8 cellular contexts compared by ENCODE assay signal in genomic region chr14:34875031-34875922, GRCh38. TPM values are rescaled to one million over a fixed set of nuclear protein-coding genes. Genes with fewer than 3 reads are reported as not detected.
DNase-seq lines count a peak whose midpoint lies in the region; ATAC-seq and TF ChIP-seq lines count a peak whose summit lies in the region.

Gene BAZ1A (minus strand): TSS chr14:34875360. CDS start chr14:34874604, 756 bp downstream.

- peaks cover 36% of the 10 kb centered on the region for H3K79me2 ChIP-seq in OCI-LY1 (ENCODE audit: insufficient read depth, low read length)

- H4K20me1 ChIP-seq in OCI-LY1 (ENCODE audit: insufficient read depth, low read length) = no peaks in the 10 kb centered on the region

- H3K27me3 ChIP-seq in OCI-LY1 (ENCODE audit: insufficient read depth, low read length) = no peaks in the 10 kb centered on the region

- peak within 1 kb of the TSS; percentile 99 for H3K4me3 ChIP-seq in OCI-LY1 (ENCODE audit: low read depth, low read length, poor library complexity, severe bottlenecking)

- H2AFZ ChIP-seq in OCI-LY1 (ENCODE audit: low read length) = peak within 1 kb of the TSS; percentile 72; the same call in 1 of the 2 replicates

- H3F3A ChIP-seq in OCI-LY1 (ENCODE audit: insufficient read depth, low read length) = no peaks in the 10 kb centered on the region

- peak; percentile 43 for ATAC-seq in GM21447 (IDR thresholded peaks at IDR 0.05; ENCODE audit: unreplicated experiment)

- H3K4me1 ChIP-seq in OCI-LY1 (ENCODE audit: insufficient read depth, low read length, severe bottlenecking) = peaks cover 23% of the 10 kb centered on the region

- H3K27ac ChIP-seq in OCI-LY1 (ENCODE audit: low read depth, low read length, poor library complexity, severe bottlenecking) = peak within 1 kb of the TSS; percentile 79

- no peak for TF ChIP-seq CTCF in OCI-LY1 (IDR thresholded peaks at IDR 0.05; ENCODE audit: low read length)

- TF ChIP-seq POLR2A in erythroblast (IDR thresholded peaks at IDR 0.05; ENCODE audit: low read length) = peak; percentile 91

- H3K36me3 ChIP-seq in OCI-LY1 (ENCODE audit: insufficient read depth, low read length) = peaks cover 16% of the 10 kb centered on the region; the same call in 1 of the 2 replicates

- H3K9me2 ChIP-seq in OCI-LY1 (ENCODE audit: low read depth, low read length) = no peaks in the 10 kb centered on the region

- H3K4me2 ChIP-seq in OCI-LY1 (ENCODE audit: low read length) = peak within 1 kb of the TSS; percentile 96

- H3K9ac ChIP-seq in OCI-LY1 (ENCODE audit: low read length) = peak within 1 kb of the TSS; percentile 87

- DNase-seq in DMS 273 (lab: John Stamatoyannopoulos, UW; ENCODE audit: unreplicated experiment) (peak; percentile 97), HuH-7 (ENCODE audit: low spot score) (peak; percentile 67), activated T-cell treated with anti-CD3 and anti-CD28 coated beads for 4 hours (peak; percentile 16), erythroblast (lab: John Stamatoyannopoulos, UW) (peak; percentile 81 to 87), mucosa of gallbladder (ENCODE audit: low spot score) (peak; percentile 65)
- DNase-seq in stimulated activated CD8-positive, alpha-beta memory T cell treated with anti-CD3 and anti-CD28 coated beads, Interleukin-7, amount 100 ng/mL, for 4 hours (ENCODE audit: low read depth in 2 of 2) = peak; percentile 8 to 19

- no peaks in the 10 kb centered on the region for H3K9me3 ChIP-seq in OCI-LY1 (ENCODE audit: low read length)

RNA-seq across cellular contexts. Expression of gene BAZ1A, which starts in this region (rescaled TPM):
- total RNA-seq in mucosa of gallbladder = 22.0 TPM

Comparison
In these comparisons a context has a peak if more than half of its experiments do, and no peak if none do; other contexts are left out.
1. Peak in every context shown above with its lines: DNase-seq, ATAC-seq, H3K4me3 ChIP-seq and H3K27ac ChIP-seq.
2. DNase-seq: peak in every context shown above with its lines; median percentile 97 in DMS 273; 84 in erythroblast; 67 in HuH-7; 65 in mucosa of gallbladder; 16 in activated T-cell treated with anti-CD3 and anti-CD28 coated beads for 4 hours; 14 in stimulated activated CD8-positive, alpha-beta memory T cell treated with anti-CD3 and anti-CD28 coated beads, Interleukin-7, amount 100 ng/mL, for 4 hours.